ENCODE assay signal across 9 cellular contexts in genomic region chr22:32204211-32204855, GRCh38. TPM values are rescaled to one million over a fixed set of nuclear protein-coding genes. Genes with fewer than 3 reads are reported as not detected.
DNase-seq lines count a peak whose midpoint lies in the region; ATAC-seq and TF ChIP-seq lines count a peak whose summit lies in the region.
"Had no signal": no experiment of that assay in that cellular context is flagged by ENCODE, and none has a peak within 500 bp of the region (broad histone marks: within the 10 kb centered on the region; RNA-seq: fewer than 3 reads in every experiment).

No MANE protein-coding gene starts in this region.

- H3K9me3 ChIP-seq in upper lobe of right lung (no peaks in the 10 kb centered on the region), adrenal gland (replicated peaks in 1 of 3) (no peaks in the 10 kb centered on the region)

- peak in 4 of 6 experiments; percentile 22 to 84 (median 40) for DNase-seq in stimulated activated naive CD4-positive, alpha-beta T cell (lab: John Stamatoyannopoulos, UW)
- no peak for DNase-seq in stimulated activated naive CD4-positive, alpha-beta T cell treated with Interleukin-2 at 50 U/mL for 16 hours (lab: John Stamatoyannopoulos, UW)
- no peak for DNase-seq in activated T-helper 1 cell treated with anti-CD3 and anti-CD28 coated beads, Interleukin-12 subunit alpha, Interleukin-12 subunit beta, Interleukin-2, Interleukin-4 antibody, amounts not matched to agents 30 ng/mL and 10 ng/mL and 1 ng/mL, durations not matched to agents 14 hours and 24 hours and 36 hours (ENCODE audit: low spot score)
- no peak for DNase-seq in kidney epithelial cell (ENCODE audit: low read depth)
- no peak for DNase-seq in upper lobe of right lung
- DNase-seq in AG20443 (ENCODE audit: low spot score), result no peak
- no peak for DNase-seq in adrenal gland
- DNase-seq in RPMI8226, result no peak
- DNase-seq: GF-D8 had no signal

- H3K27ac ChIP-seq in upper lobe of right lung (no peak overlapping the region), adrenal gland (no peak overlapping the region)

- peaks cover 36% of the 10 kb centered on the region for H3K4me1 Mint-ChIP-seq in activated T-helper 1 cell treated with anti-CD3 and anti-CD28 coated beads, Interleukin-12 subunit alpha, Interleukin-12 subunit beta, Interleukin-2, Interleukin-4 antibody, amounts not matched to agents 30 ng/mL and 10 ng/mL and 1 ng/mL, durations not matched to agents 14 hours and 24 hours and 36 hours (ENCODE audit: low read depth)

- H3K4me1 ChIP-seq in upper lobe of right lung (peaks cover 11% of the 10 kb centered on the region), adrenal gland (replicated peaks in 1 of 2) (no peaks in the 10 kb centered on the region)

- WGBS in adrenal gland, 4 donors, result 23 to 72% (median 50%) methylated on average over 13 to 34 of the region's 34 CpGs

- no peaks in the 10 kb centered on the region for H3K36me3 ChIP-seq in kidney epithelial cell (ENCODE audit: control insufficient read depth, insufficient read depth, low read length)
- no peaks in the 10 kb centered on the region for H3K36me3 ChIP-seq in upper lobe of right lung
- H3K36me3 ChIP-seq in adrenal gland (replicated peaks in 1 of 2), result no peaks in the 10 kb centered on the region

- H3K4me3 Mint-ChIP-seq in activated T-helper 1 cell treated with anti-CD3 and anti-CD28 coated beads, Interleukin-12 subunit alpha, Interleukin-12 subunit beta, Interleukin-2, Interleukin-4 antibody, amounts not matched to agents 30 ng/mL and 10 ng/mL and 1 ng/mL, durations not matched to agents 14 hours and 24 hours and 36 hours, result peak overlapping the region; percentile 65

- H3K4me3 ChIP-seq in kidney epithelial cell (ENCODE audit: low read depth, low read length), result peak overlapping the region; percentile 0
- peak overlapping the region; percentile 23 for H3K4me3 ChIP-seq in upper lobe of right lung
- no peak overlapping the region for H3K4me3 ChIP-seq in adrenal gland

- no peaks in the 10 kb centered on the region for H3K36me3 Mint-ChIP-seq in activated T-helper 1 cell treated with anti-CD3 and anti-CD28 coated beads, Interleukin-12 subunit alpha, Interleukin-12 subunit beta, Interleukin-2, Interleukin-4 antibody, amounts not matched to agents 30 ng/mL and 10 ng/mL and 1 ng/mL, durations not matched to agents 14 hours and 24 hours and 36 hours (ENCODE audit: low read depth)

- ATAC-seq in upper lobe of right lung, result no peak

- H3K27me3 ChIP-seq in kidney epithelial cell (ENCODE audit: control insufficient read depth, insufficient read depth, low read length), result peaks cover 27% of the 10 kb centered on the region
- peaks cover 22% of the 10 kb centered on the region for H3K27me3 ChIP-seq in upper lobe of right lung
- H3K27me3 ChIP-seq in adrenal gland, result peaks cover 10% of the 10 kb centered on the region

- no peak overlapping the region for H3K27ac Mint-ChIP-seq in activated T-helper 1 cell treated with anti-CD3 and anti-CD28 coated beads, Interleukin-12 subunit alpha, Interleukin-12 subunit beta, Interleukin-2, Interleukin-4 antibody, amounts not matched to agents 30 ng/mL and 10 ng/mL and 1 ng/mL, durations not matched to agents 14 hours and 24 hours and 36 hours

- H3K27me3 Mint-ChIP-seq in activated T-helper 1 cell treated with anti-CD3 and anti-CD28 coated beads, Interleukin-12 subunit alpha, Interleukin-12 subunit beta, Interleukin-2, Interleukin-4 antibody, amounts not matched to agents 30 ng/mL and 10 ng/mL and 1 ng/mL, durations not matched to agents 14 hours and 24 hours and 36 hours (ENCODE audit: insufficient read depth), result peaks cover 17% of the 10 kb centered on the region

- TF ChIP-seq CTCF in kidney epithelial cell (IDR thresholded peaks at IDR 0.05; ENCODE audit: insufficient read depth, low read length, poor library complexity, severe bottlenecking) (no peak), upper lobe of right lung (IDR thresholded peaks at IDR 0.05) (no peak), adrenal gland (IDR thresholded peaks at IDR 0.05) (no peak)

- no peaks in the 10 kb centered on the region for H3K9me3 Mint-ChIP-seq in activated T-helper 1 cell treated with anti-CD3 and anti-CD28 coated beads, Interleukin-12 subunit alpha, Interleukin-12 subunit beta, Interleukin-2, Interleukin-4 antibody, amounts not matched to agents 30 ng/mL and 10 ng/mL and 1 ng/mL, durations not matched to agents 14 hours and 24 hours and 36 hours

- intact Hi-C loops in activated T-helper 1 cell treated with anti-CD3 and anti-CD28 coated beads, Interleukin-12 subunit alpha, Interleukin-12 subunit beta, Interleukin-2, Interleukin-4 antibody, amounts not matched to agents 30 ng/mL and 10 ng/mL and 1 ng/mL, durations not matched to agents 14 hours and 24 hours and 36 hours (cut with micrococcal nuclease), result loop anchor here (10.0 kb wide), 1 partner anchor 270 kb away; the partner anchor contains the start of gene FBXO7
- intact Hi-C loops in upper lobe of right lung (cut with DNase I), result no loop called here
- intact Hi-C loops in adrenal gland (cut with DNase I), result no loop called here

- no peak for TF ChIP-seq POLR2A in adrenal gland (IDR thresholded peaks at IDR 0.05)

RNA-seq across cellular contexts. Expression of gene RFPL2, which starts 0.5 kb away (rescaled TPM):
- total RNA-seq in activated T-helper 1 cell treated with anti-CD3 and anti-CD28 coated beads, Interleukin-12 subunit alpha, Interleukin-12 subunit beta, Interleukin-2, Interleukin-4 antibody, amounts not matched to agents 30 ng/mL and 10 ng/mL and 1 ng/mL, durations not matched to agents 14 hours and 24 hours and 36 hours, result 0.26 and 0.42 TPM in 2 replicates
- not detected in 2 replicates for total RNA-seq in kidney epithelial cell
- not detected for total RNA-seq in upper lobe of right lung
- total RNA-seq in adrenal gland, result not detected
- polyA plus RNA-seq in adrenal gland, result under 1 TPM in 2 of 3 donors, not detected in 1; 0.24 TPM

RNA-seq across cellular contexts. Expression of gene C22orf42, which starts 45.2 kb away (rescaled TPM):
- total RNA-seq in activated T-helper 1 cell treated with anti-CD3 and anti-CD28 coated beads, Interleukin-12 subunit alpha, Interleukin-12 subunit beta, Interleukin-2, Interleukin-4 antibody, amounts not matched to agents 30 ng/mL and 10 ng/mL and 1 ng/mL, durations not matched to agents 14 hours and 24 hours and 36 hours, result not detected in 2 replicates
- total RNA-seq in kidney epithelial cell (not detected in 2 replicates), upper lobe of right lung (not detected), adrenal gland (under 1 TPM in 2 of 8 donors, not detected in 6; 0.28 to 0.55 TPM)
- under 1 TPM; 0.17 to 0.80 (median 0.57) TPM for polyA plus RNA-seq in adrenal gland

RNA-seq across cellular contexts. Expression of gene SLC5A4, which starts 50.8 kb away (rescaled TPM):
- total RNA-seq in activated T-helper 1 cell treated with anti-CD3 and anti-CD28 coated beads, Interleukin-12 subunit alpha, Interleukin-12 subunit beta, Interleukin-2, Interleukin-4 antibody, amounts not matched to agents 30 ng/mL and 10 ng/mL and 1 ng/mL, durations not matched to agents 14 hours and 24 hours and 36 hours, result not detected in 2 replicates
- total RNA-seq in kidney epithelial cell (0.79 TPM in 1 of 2 replicates, not detected in the other), upper lobe of right lung (1.6 TPM), adrenal gland (under 1 TPM in 7 of 8 donors, not detected in 1; 0.14 to 0.70 (median 0.48) TPM)
- under 1 TPM; 0.07 to 0.27 (median 0.24) TPM for polyA plus RNA-seq in adrenal gland

Comparison
In these comparisons a context has a peak if more than half of its experiments do, and no peak if none do; other contexts are left out.
1. DNase-seq: peak in stimulated activated naive CD4-positive, alpha-beta T cell (4 of 6); none in stimulated activated naive CD4-positive, alpha-beta T cell treated with Interleukin-2 at 50 U/mL for 16 hours (single experiment), activated T-helper 1 cell treated with anti-CD3 and anti-CD28 coated beads, Interleukin-12 subunit alpha, Interleukin-12 subunit beta, Interleukin-2, Interleukin-4 antibody, amounts not matched to agents 30 ng/mL and 10 ng/mL and 1 ng/mL, durations not matched to agents 14 hours and 24 hours and 36 hours (single experiment), kidney epithelial cell (single experiment), upper lobe of right lung (single experiment), AG20443 (single experiment), adrenal gland (0 of 7) and RPMI8226 (single experiment).
2. H3K4me3 ChIP-seq: peak in kidney epithelial cell (single experiment) and upper lobe of right lung (single experiment); none in adrenal gland (0 of 4).